ENCODE assay signal across 8 cellular contexts in genomic region chr11:62791501-62792192, GRCh38. TPM values are rescaled to one million over a fixed set of nuclear protein-coding genes. Genes with fewer than 3 reads are reported as not detected.
DNase-seq lines count a peak whose midpoint lies in the region; ATAC-seq, FAIRE-seq and TF ChIP-seq lines count a peak whose summit lies in the region.

TSS of gene TMEM223 (minus strand) at chr11:62792006. CDS start at chr11:62791994, 12 bp downstream.

- peaks cover 40% of the 10 kb centered on the region for H3K4me1 Mint-ChIP-seq in activated T-helper 1 cell treated with anti-CD3 and anti-CD28 coated beads, Interleukin-12 subunit alpha, Interleukin-12 subunit beta, Interleukin-2, Interleukin-4 antibody, amounts not matched to agents 30 ng/mL and 10 ng/mL and 1 ng/mL, durations not matched to agents 14 hours and 24 hours and 36 hours (ENCODE audit: low read depth)
- H3K4me1 Mint-ChIP-seq in natural killer cell: peaks cover 34 to 46% of the 10 kb centered on the region in 2 donors

- TF ChIP-seq CTCF in D721Med (IDR thresholded peaks at IDR 0.05; ENCODE audit: insufficient read depth, missing control alignments) (no peak), fibroblast of lung (conservative IDR thresholded peaks at IDR 0.05 in 1 of 2, IDR thresholded peaks at IDR 0.05 in 1 of 2; ENCODE audit: low read depth in 1 of 2, low read length in 2 of 2) (no peak), natural killer cell (IDR thresholded peaks at IDR 0.05) (no peak)

- peaks cover 22% of the 10 kb centered on the region for H3K36me3 ChIP-seq in fibroblast of lung (ENCODE audit: control insufficient read depth, insufficient read depth, low read length)

- DNase-seq in D721Med (ENCODE audit: insufficient read length, low spot score) (peak; percentile 78), RKO (ENCODE audit: low spot score) (peak; percentile 81), fibroblast of lung (ENCODE audit: low read depth in 2 of 2) (peak; percentile 75), natural killer cell (peak; percentile 86)
- peak; percentile 89 for DNase-seq in activated T-helper 1 cell treated with anti-CD3 and anti-CD28 coated beads, Interleukin-12 subunit alpha, Interleukin-12 subunit beta, Interleukin-2, Interleukin-4 antibody, amounts not matched to agents 30 ng/mL and 10 ng/mL and 1 ng/mL, durations not matched to agents 14 hours and 24 hours and 36 hours (ENCODE audit: low spot score)
- DNase-seq in stimulated activated naive CD4-positive, alpha-beta T cell treated with Interleukin-2 at 50 U/mL for 16 hours (lab: John Stamatoyannopoulos, UW): peak; percentile 90

- no peak for TF ChIP-seq EP300 in Ishikawa (IDR thresholded peaks at IDR 0.05; ENCODE audit: borderline replicate concordance)

- H4K20me1 ChIP-seq in fibroblast of lung (ENCODE audit: control insufficient read depth, extremely low read depth, insufficient read depth, low read length): no peaks in the 10 kb centered on the region

- peak; percentile 60 for ATAC-seq in GM21447 (IDR thresholded peaks at IDR 0.05; ENCODE audit: unreplicated experiment)
- ATAC-seq in natural killer cell: peak; percentile 77 to 85 (median 78)

- H3K4me1 ChIP-seq in fibroblast of lung (ENCODE audit: control insufficient read depth, extremely low read depth, insufficient read depth, low read length): peaks cover 14% of the 10 kb centered on the region

- peak within 1 kb of the TSS; percentile 91 for H3K4me3 Mint-ChIP-seq in activated T-helper 1 cell treated with anti-CD3 and anti-CD28 coated beads, Interleukin-12 subunit alpha, Interleukin-12 subunit beta, Interleukin-2, Interleukin-4 antibody, amounts not matched to agents 30 ng/mL and 10 ng/mL and 1 ng/mL, durations not matched to agents 14 hours and 24 hours and 36 hours
- peak within 1 kb of the TSS; percentile 89 for H3K4me3 Mint-ChIP-seq in natural killer cell

- peak within 1 kb of the TSS; percentile 94 for H3K4me2 ChIP-seq in fibroblast of lung (ENCODE audit: extremely low read depth, insufficient read depth, low read length)

- peak within 1 kb of the TSS; percentile 67 to 96 (median 82) for H3K4me3 ChIP-seq in fibroblast of lung (replicated peaks in 1 of 4; ENCODE audit: control extremely low read depth in 1 of 4, insufficient read depth in 1 of 4, low read depth in 3 of 4, low read length in 4 of 4)

- H3K36me3 Mint-ChIP-seq in activated T-helper 1 cell treated with anti-CD3 and anti-CD28 coated beads, Interleukin-12 subunit alpha, Interleukin-12 subunit beta, Interleukin-2, Interleukin-4 antibody, amounts not matched to agents 30 ng/mL and 10 ng/mL and 1 ng/mL, durations not matched to agents 14 hours and 24 hours and 36 hours (ENCODE audit: low read depth): peaks cover 55% of the 10 kb centered on the region
- H3K36me3 Mint-ChIP-seq in natural killer cell: peaks cover 9% of the 10 kb centered on the region

- H3K27me3 ChIP-seq in fibroblast of lung (ENCODE audit: control insufficient read depth, insufficient read depth, low read length): no peaks in the 10 kb centered on the region

- peak within 1 kb of the TSS; percentile 85 for H3K27ac ChIP-seq in fibroblast of lung (ENCODE audit: insufficient read depth, low read length)

- H3K79me2 ChIP-seq in fibroblast of lung (ENCODE audit: control insufficient read depth, insufficient read depth, low read length): peaks cover 39% of the 10 kb centered on the region

- H3K27me3 Mint-ChIP-seq in activated T-helper 1 cell treated with anti-CD3 and anti-CD28 coated beads, Interleukin-12 subunit alpha, Interleukin-12 subunit beta, Interleukin-2, Interleukin-4 antibody, amounts not matched to agents 30 ng/mL and 10 ng/mL and 1 ng/mL, durations not matched to agents 14 hours and 24 hours and 36 hours (ENCODE audit: insufficient read depth): no peaks in the 10 kb centered on the region
- no peaks in the 10 kb centered on the region for H3K27me3 Mint-ChIP-seq in natural killer cell (ENCODE audit: low read depth in 2 of 2)

- no peaks in the 10 kb centered on the region for H3K9me3 ChIP-seq in fibroblast of lung (ENCODE audit: control insufficient read depth, insufficient read depth, low read depth, low read length)

- H3K9me3 Mint-ChIP-seq in activated T-helper 1 cell treated with anti-CD3 and anti-CD28 coated beads, Interleukin-12 subunit alpha, Interleukin-12 subunit beta, Interleukin-2, Interleukin-4 antibody, amounts not matched to agents 30 ng/mL and 10 ng/mL and 1 ng/mL, durations not matched to agents 14 hours and 24 hours and 36 hours: no peaks in the 10 kb centered on the region
- no peaks in the 10 kb centered on the region for H3K9me3 Mint-ChIP-seq in natural killer cell

- peak within 1 kb of the TSS; percentile 81 for H3K9ac ChIP-seq in fibroblast of lung (ENCODE audit: insufficient read depth, low read length)

- intact Hi-C loops in activated T-helper 1 cell treated with anti-CD3 and anti-CD28 coated beads, Interleukin-12 subunit alpha, Interleukin-12 subunit beta, Interleukin-2, Interleukin-4 antibody, amounts not matched to agents 30 ng/mL and 10 ng/mL and 1 ng/mL, durations not matched to agents 14 hours and 24 hours and 36 hours (cut with micrococcal nuclease): loop anchor here (1.0 kb wide), 3 partner anchors 14 to 41 kb away; partner anchors contain the start of genes NXF1, STX5, TAF6L and TEX54
- intact Hi-C loops in natural killer cell (cut with micrococcal nuclease): loop anchor here (1.0 kb wide), 1 partner anchor 14 kb away; the partner anchor contains the start of gene NXF1

- H2AFZ ChIP-seq in fibroblast of lung (ENCODE audit: low read length): peak within 1 kb of the TSS; percentile 12

- peak within 1 kb of the TSS; percentile 77 for H3K27ac Mint-ChIP-seq in activated T-helper 1 cell treated with anti-CD3 and anti-CD28 coated beads, Interleukin-12 subunit alpha, Interleukin-12 subunit beta, Interleukin-2, Interleukin-4 antibody, amounts not matched to agents 30 ng/mL and 10 ng/mL and 1 ng/mL, durations not matched to agents 14 hours and 24 hours and 36 hours
- H3K27ac Mint-ChIP-seq in natural killer cell: peak within 1 kb of the TSS; percentile 86 to 94

- TF ChIP-seq RAD21 in Ishikawa (IDR thresholded peaks at IDR 0.05; ENCODE audit: low read depth): no peak; the same call in 1 of the 2 replicates

- FAIRE-seq in D721Med (lab: Jason Lieb, UNC): no peak

TF ChIP-seq in Ishikawa, 13 proteins besides CTCF, POLR2A, EP300 and RAD21:
- TF ChIP-seq FOXM1 (IDR thresholded peaks at IDR 0.05; ENCODE audit: borderline replicate concordance, low read depth): no peak
- no peak for TF ChIP-seq ZBTB7A (IDR thresholded peaks at IDR 0.05; ENCODE audit: low read depth)
- TF ChIP-seq MAX (IDR thresholded peaks at IDR 0.05): peak; percentile 86
- TF ChIP-seq TAF1 (IDR thresholded peaks at IDR 0.05; ENCODE audit: low read depth): peak; percentile 96
- TF ChIP-seq EGR1 (IDR thresholded peaks at IDR 0.05): no peak
- TF ChIP-seq USF1 (IDR thresholded peaks at IDR 0.05): no peak
- no peak for TF ChIP-seq CREB1 (IDR thresholded peaks at IDR 0.05; ENCODE audit: low read depth)
- no peak for TF ChIP-seq NFIC (IDR thresholded peaks at IDR 0.05)
- no peak for TF ChIP-seq REST (IDR thresholded peaks at IDR 0.05; ENCODE audit: low read depth)
- TF ChIP-seq TEAD4 (IDR thresholded peaks at IDR 0.05): 0 out of 2 replicates have a peak, but pooled peaks have one; percentile 7
- no peak for TF ChIP-seq CEBPB (IDR thresholded peaks at IDR 0.05)
- peak; percentile 95 for TF ChIP-seq YY1 (IDR thresholded peaks at IDR 0.05; ENCODE audit: low read depth)
- peak; percentile 53; the same call in 1 of the 2 replicates for TF ChIP-seq TCF12 (IDR thresholded peaks at IDR 0.05; ENCODE audit: low read depth)

RNA-seq across cellular contexts. Expression of gene TMEM223, which starts in this region (rescaled TPM):
- total RNA-seq in activated T-helper 1 cell treated with anti-CD3 and anti-CD28 coated beads, Interleukin-12 subunit alpha, Interleukin-12 subunit beta, Interleukin-2, Interleukin-4 antibody, amounts not matched to agents 30 ng/mL and 10 ng/mL and 1 ng/mL, durations not matched to agents 14 hours and 24 hours and 36 hours: 14.3 and 16.0 TPM in 2 replicates
- total RNA-seq in fibroblast of lung (11.7 and 16.4 TPM in 2 replicates), natural killer cell (10 to 100 TPM in 1 of 3 donors, 1 to 10 TPM in 2; 4.8 to 10.0 (median 5.0) TPM)
- 14.4 and 15.4 TPM in 2 replicates for polyA plus RNA-seq in fibroblast of lung
- polyA plus RNA-seq in fibroblast of lung (2012): 10.2 and 11.1 TPM in 2 replicates
- polyA minus RNA-seq in fibroblast of lung (ENCODE audit: low replicate concordance): 1.1 and 3.6 TPM in 2 replicates

Comparison
In these comparisons a context has a peak if more than half of its experiments do, and no peak if none do; other contexts are left out.
1. Peak in every context shown above with its lines: DNase-seq, ATAC-seq, H3K4me3 ChIP-seq and H3K27ac ChIP-seq.